ENCODE assay signal across 8 cellular contexts in the genomic region with DNA sequence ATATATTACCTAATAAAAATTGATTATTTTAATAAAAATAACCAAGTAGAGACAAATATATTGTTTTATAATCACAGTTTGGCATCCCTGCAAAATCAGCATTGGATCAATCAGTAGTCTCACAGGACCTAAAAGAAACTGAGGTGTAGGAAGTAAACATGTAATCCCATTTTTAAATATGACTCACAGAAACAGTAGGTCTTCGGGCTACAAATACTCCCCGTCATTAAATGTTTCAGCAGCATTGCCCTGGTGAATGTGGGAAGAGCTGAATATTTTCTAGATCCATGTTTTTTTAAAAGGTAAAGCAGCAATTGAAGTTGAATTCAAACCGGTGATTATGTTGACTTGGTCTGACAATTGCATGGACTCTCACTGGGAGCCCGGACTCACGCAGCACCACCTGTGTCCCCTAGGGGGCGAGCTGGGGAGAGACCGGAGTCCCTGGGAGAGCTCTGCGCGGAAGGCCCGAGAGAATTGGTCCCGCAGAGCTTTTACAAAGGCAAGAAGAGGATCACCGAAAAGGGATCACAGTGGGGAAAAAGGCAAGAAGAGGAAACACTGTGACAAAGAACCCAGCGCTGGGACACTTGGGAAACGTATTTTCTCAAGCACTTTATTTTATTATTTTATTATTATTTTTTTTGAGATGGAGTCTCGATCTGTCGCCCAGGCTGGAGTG. TPM values are rescaled to one million over a fixed set of nuclear protein-coding genes. Genes with fewer than 3 reads are reported as not detected.
A peak's percentile ranks its signal among the peaks of the same experiment; 100 is the strongest.
DNase-seq lines count a peak whose midpoint lies in the region; ATAC-seq lines count a peak whose summit lies in the region.

No MANE protein-coding gene starts in this region.

- H3K9me3 Mint-ChIP-seq in CD4-positive, alpha-beta memory T cell, result no peaks in the 10 kb centered on the region
- no peaks in the 10 kb centered on the region for H3K9me3 Mint-ChIP-seq in T-helper 2 cell treated with Interferon-gamma antibody and Interleukin-4, amounts not matched to agents 5 μg/mL and 100 μg/mL, for 36 hours

- no peak overlapping the region for H3K9ac ChIP-seq in adipocyte (ENCODE audit: low read length)

- H3K36me3 Mint-ChIP-seq in CD4-positive, alpha-beta memory T cell, result peaks cover 0 to 7% of the 10 kb centered on the region in 2 donors
- H3K36me3 Mint-ChIP-seq in T-helper 2 cell treated with Interferon-gamma antibody and Interleukin-4, amounts not matched to agents 5 μg/mL and 100 μg/mL, for 36 hours (ENCODE audit: low read depth), result no peaks in the 10 kb centered on the region

- POLR2A ChIA-PET in CD4-positive, alpha-beta memory T cell (lab: Charles Lee; ENCODE audit: partially characterized antibody), result interaction anchor here (0.6 to 28.5 kb wide), 16 partner anchors 8 to 113 kb away, joined by 3 to 906 read pairs (median 4); partner anchors contain the start of gene USP3

- ATAC-seq in GM19463 (IDR thresholded peaks at IDR 0.05; ENCODE audit: unreplicated experiment) (peak; percentile 46), left cardiac atrium (peak; percentile 86 to 93), sciatic nerve (peak; percentile 89), HG03045 (IDR thresholded peaks at IDR 0.05; ENCODE audit: unreplicated experiment) (no peak)

- H3K27ac Mint-ChIP-seq in CD4-positive, alpha-beta memory T cell, result peak overlapping the region; percentile 78 to 93 (median 89)
- peak overlapping the region; percentile 27 for H3K27ac Mint-ChIP-seq in T-helper 2 cell treated with Interferon-gamma antibody and Interleukin-4, amounts not matched to agents 5 μg/mL and 100 μg/mL, for 36 hours

- no peaks in the 10 kb centered on the region for H3K36me3 ChIP-seq in CD4-positive, alpha-beta memory T cell (ENCODE audit: insufficient read depth, low read length)
- no peaks in the 10 kb centered on the region for H3K36me3 ChIP-seq in adipocyte (ENCODE audit: control insufficient read depth, insufficient read depth, low read length, severe bottlenecking)

- H3K27me3 Mint-ChIP-seq in CD4-positive, alpha-beta memory T cell, result no peaks in the 10 kb centered on the region
- H3K27me3 Mint-ChIP-seq in T-helper 2 cell treated with Interferon-gamma antibody and Interleukin-4, amounts not matched to agents 5 μg/mL and 100 μg/mL, for 36 hours (ENCODE audit: low read depth), result no peaks in the 10 kb centered on the region

- no peaks in the 10 kb centered on the region for H3K27me3 ChIP-seq in CD4-positive, alpha-beta memory T cell (ENCODE audit: insufficient read depth, low read length)
- no peaks in the 10 kb centered on the region for H3K27me3 ChIP-seq in adipocyte (replicated peaks; ENCODE audit: control insufficient read depth, insufficient read depth, low read length)

- CTCF ChIA-PET in CD4-positive, alpha-beta memory T cell (lab: Charles Lee; ENCODE audit: partially characterized antibody), result interaction anchor here (0.6 to 5.4 kb wide), 33 partner anchors 8 to 210 kb away, joined by 3 to 125 read pairs (median 5); partner anchors contain the start of gene USP3

- H3K4me3 Mint-ChIP-seq in CD4-positive, alpha-beta memory T cell, result peak overlapping the region in 7 of 8 donors; percentile 69 to 89 (median 72)
- H3K4me3 Mint-ChIP-seq in T-helper 2 cell treated with Interferon-gamma antibody and Interleukin-4, amounts not matched to agents 5 μg/mL and 100 μg/mL, for 36 hours, result peak overlapping the region; percentile 29

- peaks cover 69% of the 10 kb centered on the region for H3K4me1 ChIP-seq in CD4-positive, alpha-beta memory T cell (ENCODE audit: insufficient read depth, low read length)
- H3K4me1 ChIP-seq in adipocyte (ENCODE audit: control insufficient read depth, insufficient read depth, low read length), result peaks cover 29% of the 10 kb centered on the region

- peak overlapping the region; percentile 41 for H3K27ac ChIP-seq in CD4-positive, alpha-beta memory T cell (ENCODE audit: low read depth, low read length)

- H3K9me3 ChIP-seq in CD4-positive, alpha-beta memory T cell (ENCODE audit: control insufficient read depth in 1 of 2, low read length in 2 of 2), result no peaks in the 10 kb centered on the region
- H3K9me3 ChIP-seq in adipocyte (ENCODE audit: control insufficient read depth, low read length), result no peaks in the 10 kb centered on the region

- H3K4me1 Mint-ChIP-seq in CD4-positive, alpha-beta memory T cell, result peaks cover 40 to 81% (median 59%) of the 10 kb centered on the region in 4 donors
- peaks cover 36% of the 10 kb centered on the region for H3K4me1 Mint-ChIP-seq in T-helper 2 cell treated with Interferon-gamma antibody and Interleukin-4, amounts not matched to agents 5 μg/mL and 100 μg/mL, for 36 hours (ENCODE audit: low read depth)

- intact Hi-C loops in CD4-positive, alpha-beta memory T cell (cut with micrococcal nuclease), result loop anchor here (1.0 to 5.0 kb wide), 5 partner anchors 8 to 55 kb away; no protein-coding TSS in a partner anchor
- intact Hi-C loops in left cardiac atrium (cut with DNase I) (loop anchor here in 1 of 2 donors (5.0 kb wide), 1 partner anchor 110 kb away; the partner anchor contains the start of gene FBXL22), sciatic nerve (cut with DNase I) (no loop called here)

- DNase-seq in CD4-positive, alpha-beta memory T cell, result peak; percentile 82 to 87 (median 84)
- peak; percentile 66 for DNase-seq in LHCN-M2 (ENCODE audit: low read depth)
- DNase-seq in T-helper 2 cell treated with Interferon-gamma antibody and Interleukin-4, amounts not matched to agents 5 μg/mL and 100 μg/mL, for 36 hours (ENCODE audit: low spot score), result peak; percentile 80
- DNase-seq in adipocyte (ENCODE audit: low read depth), result peak; percentile 80
- DNase-seq in left cardiac atrium, result peak; percentile 90
- peak; percentile 94 for DNase-seq in sciatic nerve (ENCODE audit: low spot score)

- no peak overlapping the region for H3K4me3 ChIP-seq in CD4-positive, alpha-beta memory T cell (ENCODE audit: low read length in 2 of 2)
- H3K4me3 ChIP-seq in adipocyte (ENCODE audit: low read length), result no peak overlapping the region

RNA-seq across cellular contexts. Expression of gene USP3, which starts 17.2 kb away (rescaled TPM):
- 100 to 1,000 TPM; 148 to 159 TPM for total RNA-seq in CD4-positive, alpha-beta memory T cell
- 10 to 100 TPM; 61.6 to 76.1 TPM for polyA plus RNA-seq in CD4-positive, alpha-beta memory T cell
- 21.2 and 24.3 TPM in 2 replicates for total RNA-seq in LHCN-M2 (2014; rRNA removed)
- 10.2 TPM for polyA plus RNA-seq in LHCN-M2 (2012)
- 10 to 100 TPM; 20.1 to 27.4 TPM for total RNA-seq in left cardiac atrium
- total RNA-seq in sciatic nerve, result 58.2 TPM
